Comparison of ENCODE assay signal across 8 cellular contexts in genomic region chr6:36358235-36358915, GRCh38. TPM values are rescaled to one million over a fixed set of nuclear protein-coding genes. Genes with fewer than 3 reads are reported as not detected.
DNase-seq lines count a peak whose midpoint lies in the region; ATAC-seq and TF ChIP-seq lines count a peak whose summit lies in the region.
"Had no signal": no experiment of that assay in that cellular context is flagged by ENCODE, and none has a peak within 500 bp of the region (broad histone marks: within the 10 kb centered on the region; RNA-seq: fewer than 3 reads in every experiment).

No MANE protein-coding gene starts in this region.

- H3K36me3 ChIP-seq in ascending aorta: no peaks in the 10 kb centered on the region
- no peaks in the 10 kb centered on the region for H3K36me3 ChIP-seq in left lung

- H3K27me3 ChIP-seq in ascending aorta (no peaks in the 10 kb centered on the region), left lung (no peaks in the 10 kb centered on the region)

- H3K9me3 ChIP-seq in ascending aorta: no peaks in the 10 kb centered on the region
- no peaks in the 10 kb centered on the region for H3K9me3 ChIP-seq in left lung

- H3K27ac ChIP-seq in ascending aorta (peak overlapping the region; percentile 59 to 81), left lung (no peak overlapping the region), temporal lobe (ENCODE audit: low read depth, low read length) (peak overlapping the region; percentile 97)

- H3K4me3 ChIP-seq in ascending aorta (no peak overlapping the region), left lung (no peak overlapping the region)

- peak; percentile 60 for ATAC-seq in left lung

- H3K4me1 ChIP-seq in ascending aorta: peaks cover 0 to 27% of the 10 kb centered on the region in 2 donors
- H3K4me1 ChIP-seq in left lung: peaks cover 6 to 41% of the 10 kb centered on the region in 2 donors

- DNase-seq in H4 (ENCODE audit: low spot score): peak; percentile 34
- peak in 1 of 2 donors; percentile 79 for DNase-seq in ascending aorta (ENCODE audit: low spot score in 2 of 2)
- no peak for DNase-seq in left lung
- DNase-seq in EL: no peak
- DNase-seq in HPDE6-E6E7 (ENCODE audit: extremely low spot score): no peak
- DNase-seq in NCI-H446 (lab: John Stamatoyannopoulos, UW): no peak
- DNase-seq: H9 had no signal

- TF ChIP-seq CTCF in ascending aorta (IDR thresholded peaks at IDR 0.05) (no peak), left lung (IDR thresholded peaks at IDR 0.05) (no peak)

- intact Hi-C loops in ascending aorta (cut with DNase I) (no loop called here), left lung (cut with DNase I) (no loop called here)

RNA-seq across cellular contexts. Expression of gene BNIP5, which starts 21.7 kb away (rescaled TPM):
- total RNA-seq in H4 (2014; rRNA removed; shearing (Covaris generic)): not detected in 2 replicates
- not detected for total RNA-seq in ascending aorta
- under 1 TPM in 1 of 2 donors, not detected in 1; 0.26 TPM for total RNA-seq in left lung
- 0.25 TPM for total RNA-seq in temporal lobe
- total RNA-seq: H9 had no signal

RNA-seq across cellular contexts. Expression of gene ETV7, which starts 29.1 kb away (rescaled TPM):
- total RNA-seq in H4 (2014; rRNA removed; shearing (Covaris generic)): 0.99 and 1.2 TPM in 2 replicates
- total RNA-seq in ascending aorta: not detected
- total RNA-seq in left lung: 1 to 10 TPM; 5.3 to 5.6 TPM
- total RNA-seq in temporal lobe: not detected

Comparison
In these comparisons a context has a peak if more than half of its experiments do, and no peak if none do; other contexts are left out.
1. H3K27ac ChIP-seq: peak in ascending aorta (2 of 2) and temporal lobe (single experiment); none in left lung (0 of 2).